2 cellular contexts compared by ENCODE assay signal in the genomic region with DNA sequence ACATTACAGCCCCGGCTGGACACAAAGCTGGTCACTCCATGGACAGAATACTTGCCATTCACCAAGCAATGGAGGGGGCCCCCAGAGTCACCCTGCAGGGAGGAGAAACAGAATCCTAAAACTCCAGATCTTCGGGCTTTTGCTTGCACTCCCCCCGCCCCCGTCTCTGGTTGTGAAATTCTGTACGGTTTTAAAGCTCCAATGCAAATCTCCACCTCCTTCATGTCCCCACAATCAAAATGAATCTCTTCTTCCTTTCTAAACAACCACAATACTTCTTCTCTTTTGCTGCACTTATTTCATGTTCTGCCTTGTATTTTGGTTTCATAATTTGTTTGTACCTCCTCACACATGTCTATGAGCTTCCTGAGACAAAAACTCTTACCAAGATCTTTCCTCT.
TF ChIP-seq lines count a peak whose summit lies in the region.

No MANE protein-coding gene starts in this region.

TF ChIP-seq in SK-N-SH, 30 proteins besides CTCF, POLR2A, EP300 and RAD21 (continued from another document):
- TF ChIP-seq, protein P1, sequence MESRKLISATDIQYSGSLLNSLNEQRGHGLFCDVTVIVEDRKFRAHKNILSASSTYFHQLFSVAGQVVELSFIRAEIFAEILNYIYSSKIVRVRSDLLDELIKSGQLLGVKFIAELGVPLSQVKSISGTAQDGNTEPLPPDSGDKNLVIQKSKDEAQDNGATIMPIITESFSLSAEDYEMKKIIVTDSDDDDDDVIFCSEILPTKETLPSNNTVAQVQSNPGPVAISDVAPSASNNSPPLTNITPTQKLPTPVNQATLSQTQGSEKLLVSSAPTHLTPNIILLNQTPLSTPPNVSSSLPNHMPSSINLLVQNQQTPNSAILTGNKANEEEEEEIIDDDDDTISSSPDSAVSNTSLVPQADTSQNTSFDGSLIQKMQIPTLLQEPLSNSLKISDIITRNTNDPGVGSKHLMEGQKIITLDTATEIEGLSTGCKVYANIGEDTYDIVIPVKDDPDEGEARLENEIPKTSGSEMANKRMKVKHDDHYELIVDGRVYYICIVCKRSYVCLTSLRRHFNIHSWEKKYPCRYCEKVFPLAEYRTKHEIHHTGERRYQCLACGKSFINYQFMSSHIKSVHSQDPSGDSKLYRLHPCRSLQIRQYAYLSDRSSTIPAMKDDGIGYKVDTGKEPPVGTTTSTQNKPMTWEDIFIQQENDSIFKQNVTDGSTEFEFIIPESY (IDR thresholded peaks at IDR 0.05; ENCODE audit: borderline replicate concordance, low read depth): no peak
- TF ChIP-seq, protein P2, sequence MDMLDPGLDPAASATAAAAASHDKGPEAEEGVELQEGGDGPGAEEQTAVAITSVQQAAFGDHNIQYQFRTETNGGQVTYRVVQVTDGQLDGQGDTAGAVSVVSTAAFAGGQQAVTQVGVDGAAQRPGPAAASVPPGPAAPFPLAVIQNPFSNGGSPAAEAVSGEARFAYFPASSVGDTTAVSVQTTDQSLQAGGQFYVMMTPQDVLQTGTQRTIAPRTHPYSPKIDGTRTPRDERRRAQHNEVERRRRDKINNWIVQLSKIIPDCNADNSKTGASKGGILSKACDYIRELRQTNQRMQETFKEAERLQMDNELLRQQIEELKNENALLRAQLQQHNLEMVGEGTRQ (IDR thresholded peaks at IDR 0.05; ENCODE audit: borderline replicate concordance, low read depth, low read length): no peak
- no peak for TF ChIP-seq EZH2phosphoT487 (IDR thresholded peaks at IDR 0.05; ENCODE audit: borderline replicate concordance, low read depth)
- no peak for TF ChIP-seq TEAD4 (IDR thresholded peaks at IDR 0.05; ENCODE audit: borderline replicate concordance, insufficient read depth)
- no peak for TF ChIP-seq ELF1 (IDR thresholded peaks at IDR 0.05)
- TF ChIP-seq, protein P3, sequence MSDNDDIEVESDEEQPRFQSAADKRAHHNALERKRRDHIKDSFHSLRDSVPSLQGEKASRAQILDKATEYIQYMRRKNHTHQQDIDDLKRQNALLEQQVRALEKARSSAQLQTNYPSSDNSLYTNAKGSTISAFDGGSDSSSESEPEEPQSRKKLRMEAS (IDR thresholded peaks at IDR 0.05; ENCODE audit: low read depth): no peak
- no peak for TF ChIP-seq SMC3 (IDR thresholded peaks at IDR 0.05; ENCODE audit: low read depth, low read length)

TF ChIP-seq in SK-N-SH treated with all-trans-retinoic acid at 6 μM for 48 hours, 23 proteins besides CTCF, POLR2A, EP300 and RAD21 (continued from another document):
- TF ChIP-seq, protein P4, sequence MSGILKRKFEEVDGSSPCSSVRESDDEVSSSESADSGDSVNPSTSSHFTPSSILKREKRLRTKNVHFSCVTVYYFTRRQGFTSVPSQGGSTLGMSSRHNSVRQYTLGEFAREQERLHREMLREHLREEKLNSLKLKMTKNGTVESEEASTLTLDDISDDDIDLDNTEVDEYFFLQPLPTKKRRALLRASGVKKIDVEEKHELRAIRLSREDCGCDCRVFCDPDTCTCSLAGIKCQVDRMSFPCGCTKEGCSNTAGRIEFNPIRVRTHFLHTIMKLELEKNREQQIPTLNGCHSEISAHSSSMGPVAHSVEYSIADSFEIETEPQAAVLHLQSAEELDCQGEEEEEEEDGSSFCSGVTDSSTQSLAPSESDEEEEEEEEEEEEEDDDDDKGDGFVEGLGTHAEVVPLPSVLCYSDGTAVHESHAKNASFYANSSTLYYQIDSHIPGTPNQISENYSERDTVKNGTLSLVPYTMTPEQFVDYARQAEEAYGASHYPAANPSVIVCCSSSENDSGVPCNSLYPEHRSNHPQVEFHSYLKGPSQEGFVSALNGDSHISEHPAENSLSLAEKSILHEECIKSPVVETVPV (CRISPR knock-in tag; IDR thresholded peaks at IDR 0.05): no peak
- TF ChIP-seq PPARA (CRISPR knock-in tag; IDR thresholded peaks at IDR 0.05; ENCODE audit: borderline replicate concordance) (no peak), ZC3H10 (CRISPR knock-in tag; IDR thresholded peaks at IDR 0.05) (no peak), GLIS3 (CRISPR knock-in tag; IDR thresholded peaks at IDR 0.05) (no peak), ARNTL (CRISPR knock-in tag; IDR thresholded peaks at IDR 0.05; ENCODE audit: borderline replicate concordance, low read depth) (no peak)
TF ChIP-seq in SK-N-SH treated with all-trans-retinoic acid at 6 μM for 48 hours: peak in this region for 0.
